9 cellular contexts compared by ENCODE assay signal in the genomic region with DNA sequence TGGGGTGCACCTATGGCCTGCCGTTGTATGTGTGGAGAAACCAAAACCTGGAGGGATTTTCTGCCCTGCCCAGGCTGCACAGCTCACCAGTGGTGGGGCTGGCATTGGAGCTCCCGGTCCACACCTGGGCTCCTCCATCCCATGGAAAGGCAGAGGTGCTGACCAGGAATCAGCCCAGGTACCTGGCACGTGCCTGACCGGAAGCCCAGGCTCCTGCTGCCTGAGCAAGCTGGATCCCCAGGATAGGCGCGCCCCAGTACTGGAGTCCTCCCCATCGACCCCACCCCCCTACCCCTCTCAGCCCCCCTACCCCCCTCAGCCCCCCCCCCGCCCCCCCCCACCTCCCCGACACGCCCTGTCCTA. TPM values are rescaled to one million over a fixed set of nuclear protein-coding genes. Genes with fewer than 3 reads are reported as not detected.
DNase-seq lines count a peak whose midpoint lies in the region; ATAC-seq, FAIRE-seq and TF ChIP-seq lines count a peak whose summit lies in the region.
"Had no signal": no experiment of that assay in that cellular context is flagged by ENCODE, and none has a peak within 500 bp of the region (broad histone marks: within the 10 kb centered on the region; RNA-seq: fewer than 3 reads in every experiment).

No MANE protein-coding gene starts in this region.

- H2AFZ ChIP-seq in astrocyte (ENCODE audit: low read depth, low read length): peak overlapping the region; percentile 99

- no peaks in the 10 kb centered on the region for H3K79me2 ChIP-seq in astrocyte (ENCODE audit: insufficient read depth, low read length)

- H3K4me1 ChIP-seq in astrocyte (ENCODE audit: insufficient read depth, low read length) (peaks cover 5% of the 10 kb centered on the region), upper lobe of right lung (no peaks in the 10 kb centered on the region)

- no peaks in the 10 kb centered on the region for H3K27me3 Mint-ChIP-seq in activated naive CD4-positive, alpha-beta T cell treated with anti-CD3 and anti-CD28 coated beads, Interleukin-2, amount 50 U/mL, for 24 hours
- H3K27me3 Mint-ChIP-seq in astrocyte (ENCODE audit: low read depth, unreplicated experiment) (peaks cover 13% of the 10 kb centered on the region), mesothelial cell of epicardium (ENCODE audit: low read depth) (peaks cover 11% of the 10 kb centered on the region), progenitor cell of endocrine pancreas (peaks cover 17% of the 10 kb centered on the region)

- ATAC-seq in upper lobe of right lung: no peak

- H3K9me3 ChIP-seq in astrocyte (ENCODE audit: insufficient read depth, low read depth, low read length): peaks cover under 1% of the 10 kb centered on the region
- H3K9me3 ChIP-seq in upper lobe of right lung: no peaks in the 10 kb centered on the region

- H3K4me2 ChIP-seq in astrocyte (ENCODE audit: low read length): peak overlapping the region; percentile 97

- no peak for DNase-seq in activated naive CD4-positive, alpha-beta T cell (lab: John Stamatoyannopoulos, UW)
- no peak for DNase-seq in astrocyte (ENCODE audit: low read depth)
- DNase-seq in mesothelial cell of epicardium (ENCODE audit: low spot score in 2 of 2, unreplicated experiment in 2 of 2): no peak
- no peak for DNase-seq in upper lobe of right lung
- no peak for DNase-seq in progenitor cell of endocrine pancreas (ENCODE audit: low spot score, unreplicated experiment)
- no peak for DNase-seq in stimulated activated CD4-positive, alpha-beta T cell treated with anti-CD3 and anti-CD28 coated beads, Interleukin-15, amount 100 ng/mL, for 24 hours
- no peak for DNase-seq in islet precursor cell

- TF ChIP-seq CTCF in astrocyte (IDR thresholded peaks at IDR 0.05; ENCODE audit: insufficient read depth, low read depth, low read length) (no peak), mesothelial cell of epicardium (IDR thresholded peaks at IDR 0.05; ENCODE audit: unreplicated experiment) (no peak), upper lobe of right lung (IDR thresholded peaks at IDR 0.05) (no peak), progenitor cell of endocrine pancreas (IDR thresholded peaks at IDR 0.05; ENCODE audit: unreplicated experiment) (no peak)

- H3K4me3 ChIP-seq in astrocyte (ENCODE audit: insufficient read depth, low read depth, low read length) (peak overlapping the region; percentile 64), upper lobe of right lung (peak overlapping the region; percentile 56)

- intact Hi-C loops in upper lobe of right lung (cut with DNase I): loop anchor here (5.0 kb wide), 1 partner anchor 215 kb away; no protein-coding TSS in a partner anchor

- H3K36me3 Mint-ChIP-seq in activated naive CD4-positive, alpha-beta T cell treated with anti-CD3 and anti-CD28 coated beads, Interleukin-2, amount 50 U/mL, for 24 hours: no peaks in the 10 kb centered on the region
- H3K36me3 Mint-ChIP-seq in astrocyte (ENCODE audit: low read depth, unreplicated experiment): no peaks in the 10 kb centered on the region
- no peaks in the 10 kb centered on the region for H3K36me3 Mint-ChIP-seq in mesothelial cell of epicardium
- H3K36me3 Mint-ChIP-seq in progenitor cell of endocrine pancreas (ENCODE audit: insufficient read depth): no peaks in the 10 kb centered on the region

- no peaks in the 10 kb centered on the region for H3K27me3 ChIP-seq in astrocyte (ENCODE audit: insufficient read depth, low read length)
- H3K27me3 ChIP-seq in upper lobe of right lung: no peaks in the 10 kb centered on the region

- FAIRE-seq in astrocyte (lab: Jason Lieb, UNC): no peak

- no peaks in the 10 kb centered on the region for H4K20me1 ChIP-seq in astrocyte (ENCODE audit: insufficient read depth, low read length)

- peak overlapping the region; percentile 68 for H3K9ac ChIP-seq in astrocyte (ENCODE audit: low read length)

- no peak overlapping the region for H3K27ac Mint-ChIP-seq in activated naive CD4-positive, alpha-beta T cell treated with anti-CD3 and anti-CD28 coated beads, Interleukin-2, amount 50 U/mL, for 24 hours
- H3K27ac Mint-ChIP-seq in astrocyte (ENCODE audit: unreplicated experiment) (no peak overlapping the region), mesothelial cell of epicardium (no peak overlapping the region), progenitor cell of endocrine pancreas (no peak overlapping the region)

- H3K27ac ChIP-seq in astrocyte (ENCODE audit: low read depth, low read length): no peak overlapping the region
- H3K27ac ChIP-seq in upper lobe of right lung: no peak overlapping the region

- H3K9me3 Mint-ChIP-seq in activated naive CD4-positive, alpha-beta T cell treated with anti-CD3 and anti-CD28 coated beads, Interleukin-2, amount 50 U/mL, for 24 hours: no peaks in the 10 kb centered on the region
- no peaks in the 10 kb centered on the region for H3K9me3 Mint-ChIP-seq in astrocyte (ENCODE audit: unreplicated experiment)
- H3K9me3 Mint-ChIP-seq in mesothelial cell of epicardium: no peaks in the 10 kb centered on the region
- no peaks in the 10 kb centered on the region for H3K9me3 Mint-ChIP-seq in progenitor cell of endocrine pancreas (ENCODE audit: low read depth)

- peak overlapping the region; percentile 87 for H3K4me3 Mint-ChIP-seq in activated naive CD4-positive, alpha-beta T cell treated with anti-CD3 and anti-CD28 coated beads, Interleukin-2, amount 50 U/mL, for 24 hours
- H3K4me3 Mint-ChIP-seq in astrocyte (ENCODE audit: unreplicated experiment): no peak overlapping the region
- H3K4me3 Mint-ChIP-seq in mesothelial cell of epicardium: peak overlapping the region; percentile 67
- no peak overlapping the region for H3K4me3 Mint-ChIP-seq in progenitor cell of endocrine pancreas (ENCODE audit: low read depth)

- no peaks in the 10 kb centered on the region for H3K36me3 ChIP-seq in astrocyte (ENCODE audit: insufficient read depth, low read length)
- no peaks in the 10 kb centered on the region for H3K36me3 ChIP-seq in upper lobe of right lung

- H3K4me1 Mint-ChIP-seq in activated naive CD4-positive, alpha-beta T cell treated with anti-CD3 and anti-CD28 coated beads, Interleukin-2, amount 50 U/mL, for 24 hours: peaks cover 11% of the 10 kb centered on the region
- H3K4me1 Mint-ChIP-seq in astrocyte (ENCODE audit: low read depth, unreplicated experiment): no peaks in the 10 kb centered on the region
- peaks cover 4% of the 10 kb centered on the region for H3K4me1 Mint-ChIP-seq in mesothelial cell of epicardium
- peaks cover 3% of the 10 kb centered on the region for H3K4me1 Mint-ChIP-seq in progenitor cell of endocrine pancreas (ENCODE audit: low read depth)

RNA-seq across cellular contexts. Expression of a gene that starts 39.9 kb away (rescaled TPM):
- total RNA-seq in astrocyte: 109 and 199 TPM in 2 replicates
- 213 to 222 TPM (median 216 TPM) in 3 replicates for total RNA-seq in mesothelial cell of epicardium
- total RNA-seq in upper lobe of right lung: 54.7 TPM
- total RNA-seq in progenitor cell of endocrine pancreas: 748 and 769 TPM in 2 replicates

RNA-seq across cellular contexts. Expression of a gene that starts 50.9 kb away (rescaled TPM):
- total RNA-seq in astrocyte: 0.30 and 0.34 TPM in 2 replicates
- total RNA-seq in mesothelial cell of epicardium: 0.22 to 0.47 TPM (median 0.27 TPM) in 3 replicates
- 0.29 TPM for total RNA-seq in upper lobe of right lung
- 0.38 and 0.44 TPM in 2 replicates for total RNA-seq in progenitor cell of endocrine pancreas
- total RNA-seq: mucosa of gallbladder had no signal

RNA-seq across cellular contexts. Expression of a gene that starts 52.0 kb away (rescaled TPM):
- total RNA-seq in astrocyte (11.1 and 13.9 TPM in 2 replicates), mesothelial cell of epicardium (8.4 to 8.9 TPM (median 8.6 TPM) in 3 replicates), upper lobe of right lung (32.6 TPM), progenitor cell of endocrine pancreas (5.1 and 5.3 TPM in 2 replicates)

Comparison
In these comparisons a context has a peak if more than half of its experiments do, and no peak if none do; other contexts are left out.
1. H3K4me3 Mint-ChIP-seq: peak in activated naive CD4-positive, alpha-beta T cell treated with anti-CD3 and anti-CD28 coated beads, Interleukin-2, amount 50 U/mL, for 24 hours (single experiment) and mesothelial cell of epicardium (single experiment); none in astrocyte (single experiment) and progenitor cell of endocrine pancreas (single experiment).